Comparison of ENCODE assay signal across 23 cellular contexts in genomic region chr3:105877625-105877913, GRCh38. TPM values are rescaled to one million over a fixed set of nuclear protein-coding genes. Genes with fewer than 3 reads are reported as not detected.
DNase-seq lines count a peak whose midpoint lies in the region; ATAC-seq and TF ChIP-seq lines count a peak whose summit lies in the region.
"Had no signal": no experiment of that assay in that cellular context is flagged by ENCODE, and none has a peak within 500 bp of the region (broad histone marks: within the 10 kb centered on the region; RNA-seq: fewer than 3 reads in every experiment).

No MANE protein-coding gene starts in this region.

- ATAC-seq in stimulated activated naive CD8-positive, alpha-beta T cell treated with anti-CD3 and anti-CD28 coated beads, Interleukin-15, amount 100 ng/mL, for 72 hours, result no peak
- no peak for ATAC-seq in HG02973 (IDR thresholded peaks at IDR 0.05; ENCODE audit: unreplicated experiment)
- ATAC-seq: HepG2 had no signal

- no peaks in the 10 kb centered on the region for H3K9me3 Mint-ChIP-seq in stimulated activated naive CD8-positive, alpha-beta T cell treated with anti-CD3 and anti-CD28 coated beads, Interleukin-15, Interleukin-2, amounts not matched to agents 100 ng/mL and 50 ng/mL, for 24 hours
- no peaks in the 10 kb centered on the region for H3K9me3 Mint-ChIP-seq in stimulated activated naive CD8-positive, alpha-beta T cell treated with anti-CD3 and anti-CD28 coated beads, Interleukin-15, amount 100 ng/mL, for 72 hours
- no peaks in the 10 kb centered on the region for H3K9me3 Mint-ChIP-seq in activated T-helper 1 cell treated with anti-CD3 and anti-CD28 coated beads, Interleukin-12 subunit alpha, Interleukin-12 subunit beta, Interleukin-2, Interleukin-4 antibody, amounts not matched to agents 30 ng/mL and 10 ng/mL and 1 ng/mL, durations not matched to agents 14 hours and 24 hours and 36 hours
- no peaks in the 10 kb centered on the region for H3K9me3 Mint-ChIP-seq in immature natural killer cell
- H3K9me3 Mint-ChIP-seq: dendritic cell treated with granulocyte-macrophage colony-stimulating factor and Interleukin-4, amounts not matched to agents 40 ng/mL and 50 ng/mL, for 4 days had no signal

- TF ChIP-seq POLR2A in uterus (IDR thresholded peaks at IDR 0.05) (no peak), ovary (IDR thresholded peaks at IDR 0.05) (no peak)

- intact Hi-C loops in activated T-helper 1 cell treated with anti-CD3 and anti-CD28 coated beads, Interleukin-12 subunit alpha, Interleukin-12 subunit beta, Interleukin-2, Interleukin-4 antibody, amounts not matched to agents 30 ng/mL and 10 ng/mL and 1 ng/mL, durations not matched to agents 14 hours and 24 hours and 36 hours (cut with micrococcal nuclease), result loop anchor here (1.0 kb wide), 4 partner anchors 8 to 551 kb away; partner anchors contain the start of gene CBLB
- intact Hi-C loops in uterus (cut with DNase I; ENCODE audit: low total_unique reads), result no loop called here
- intact Hi-C loops in ovary (cut with DNase I), result no loop called here

- no peaks in the 10 kb centered on the region for H3K4me1 ChIP-seq in uterus
- H3K4me1 ChIP-seq in ovary (ENCODE audit: insufficient read depth), result no peaks in the 10 kb centered on the region
- H3K4me1 ChIP-seq: right lobe of liver had no signal

- no peaks in the 10 kb centered on the region for H3K36me3 ChIP-seq in uterus
- no peaks in the 10 kb centered on the region for H3K36me3 ChIP-seq in ovary
- H3K36me3 ChIP-seq: right lobe of liver had no signal

- peak overlapping the region; percentile 5 to 22 for H3K27ac ChIP-seq in uterus
- no peak overlapping the region for H3K27ac ChIP-seq in ovary
- H3K27ac ChIP-seq: right lobe of liver had no signal

- no peaks in the 10 kb centered on the region for H3K36me3 Mint-ChIP-seq in stimulated activated naive CD8-positive, alpha-beta T cell treated with anti-CD3 and anti-CD28 coated beads, Interleukin-15, Interleukin-2, amounts not matched to agents 100 ng/mL and 50 ng/mL, for 24 hours (ENCODE audit: low read depth)
- H3K36me3 Mint-ChIP-seq in activated T-helper 1 cell treated with anti-CD3 and anti-CD28 coated beads, Interleukin-12 subunit alpha, Interleukin-12 subunit beta, Interleukin-2, Interleukin-4 antibody, amounts not matched to agents 30 ng/mL and 10 ng/mL and 1 ng/mL, durations not matched to agents 14 hours and 24 hours and 36 hours (ENCODE audit: low read depth), result peaks cover 6% of the 10 kb centered on the region
- H3K36me3 Mint-ChIP-seq in immature natural killer cell, result peaks cover 0 to 10% (median 0%) of the 10 kb centered on the region in 3 donors
- H3K36me3 Mint-ChIP-seq: CD14-positive monocyte had no signal

- no peak for TF ChIP-seq EP300 in ovary (IDR thresholded peaks at IDR 0.05)

- H3K4me3 ChIP-seq in uterus, result no peak overlapping the region
- no peak overlapping the region for H3K4me3 ChIP-seq in ovary
- H3K4me3 ChIP-seq: right lobe of liver had no signal

- no peaks in the 10 kb centered on the region for H3K27me3 Mint-ChIP-seq in stimulated activated naive CD8-positive, alpha-beta T cell treated with anti-CD3 and anti-CD28 coated beads, Interleukin-15, Interleukin-2, amounts not matched to agents 100 ng/mL and 50 ng/mL, for 24 hours
- no peaks in the 10 kb centered on the region for H3K27me3 Mint-ChIP-seq in stimulated activated naive CD8-positive, alpha-beta T cell treated with anti-CD3 and anti-CD28 coated beads, Interleukin-15, amount 100 ng/mL, for 72 hours
- H3K27me3 Mint-ChIP-seq in activated T-helper 1 cell treated with anti-CD3 and anti-CD28 coated beads, Interleukin-12 subunit alpha, Interleukin-12 subunit beta, Interleukin-2, Interleukin-4 antibody, amounts not matched to agents 30 ng/mL and 10 ng/mL and 1 ng/mL, durations not matched to agents 14 hours and 24 hours and 36 hours (ENCODE audit: insufficient read depth), result no peaks in the 10 kb centered on the region
- H3K27me3 Mint-ChIP-seq in immature natural killer cell (ENCODE audit: low read depth in 3 of 3), result peaks cover 0 to 1% (median 0%) of the 10 kb centered on the region in 3 donors
- H3K27me3 Mint-ChIP-seq: dendritic cell treated with granulocyte-macrophage colony-stimulating factor and Interleukin-4, amounts not matched to agents 40 ng/mL and 50 ng/mL, for 4 days had no signal

- peaks cover 44% of the 10 kb centered on the region for H3K4me1 Mint-ChIP-seq in stimulated activated naive CD8-positive, alpha-beta T cell treated with anti-CD3 and anti-CD28 coated beads, Interleukin-15, Interleukin-2, amounts not matched to agents 100 ng/mL and 50 ng/mL, for 24 hours (ENCODE audit: low read depth)
- peaks cover 53% of the 10 kb centered on the region for H3K4me1 Mint-ChIP-seq in stimulated activated naive CD8-positive, alpha-beta T cell treated with anti-CD3 and anti-CD28 coated beads, Interleukin-15, amount 100 ng/mL, for 72 hours
- H3K4me1 Mint-ChIP-seq in activated T-helper 1 cell treated with anti-CD3 and anti-CD28 coated beads, Interleukin-12 subunit alpha, Interleukin-12 subunit beta, Interleukin-2, Interleukin-4 antibody, amounts not matched to agents 30 ng/mL and 10 ng/mL and 1 ng/mL, durations not matched to agents 14 hours and 24 hours and 36 hours (ENCODE audit: low read depth), result peaks cover 35% of the 10 kb centered on the region
- H3K4me1 Mint-ChIP-seq in immature natural killer cell, result peaks cover 27 to 32% of the 10 kb centered on the region in 2 donors

- peak overlapping the region; percentile 77 for H3K27ac Mint-ChIP-seq in stimulated activated naive CD8-positive, alpha-beta T cell treated with anti-CD3 and anti-CD28 coated beads, Interleukin-15, Interleukin-2, amounts not matched to agents 100 ng/mL and 50 ng/mL, for 24 hours
- peak overlapping the region in 1 of 2 donors; percentile 97 for H3K27ac Mint-ChIP-seq in stimulated activated naive CD8-positive, alpha-beta T cell treated with anti-CD3 and anti-CD28 coated beads, Interleukin-15, amount 100 ng/mL, for 72 hours
- H3K27ac Mint-ChIP-seq in activated T-helper 1 cell treated with anti-CD3 and anti-CD28 coated beads, Interleukin-12 subunit alpha, Interleukin-12 subunit beta, Interleukin-2, Interleukin-4 antibody, amounts not matched to agents 30 ng/mL and 10 ng/mL and 1 ng/mL, durations not matched to agents 14 hours and 24 hours and 36 hours, result peak overlapping the region; percentile 80
- peak overlapping the region; percentile 76 to 93 (median 88) for H3K27ac Mint-ChIP-seq in immature natural killer cell
- H3K27ac Mint-ChIP-seq: dendritic cell treated with granulocyte-macrophage colony-stimulating factor and Interleukin-4, amounts not matched to agents 40 ng/mL and 50 ng/mL, for 4 days had no signal

- no peak for DNase-seq in stimulated activated naive CD8-positive, alpha-beta T cell treated with anti-CD3 and anti-CD28 coated beads, Interleukin-15, amount 100 ng/mL, for 72 hours
- DNase-seq in activated T-helper 1 cell treated with anti-CD3 and anti-CD28 coated beads, Interleukin-12 subunit alpha, Interleukin-12 subunit beta, Interleukin-2, Interleukin-4 antibody, amounts not matched to agents 30 ng/mL and 10 ng/mL and 1 ng/mL, durations not matched to agents 14 hours and 24 hours and 36 hours (ENCODE audit: low spot score), result no peak
- no peak for DNase-seq in immature natural killer cell
- no peak for DNase-seq in uterus
- DNase-seq in ovary, result no peak
- DNase-seq in DMS79 treated with DMSO at 0.1 percent for 48 hours (lab: John Stamatoyannopoulos, UW), result no peak
- DNase-seq: activated CD8-positive, alpha-beta memory T cell treated with anti-CD3 and anti-CD28 coated beads, Interleukin-2, amount 50 U/mL, for 4 hours; activated gamma-delta T cell treated with Interleukin-2 at 50 U/mL for 16 hours; DMS79; left colon; mesendoderm; NCI-H1105 treated with DMSO at 0.1 percent for 48 hours; NCI-H2081; NCI-H345; NCI-H774; PC-3; right lobe of liver; Right ventricle myocardium superior had no signal

- WGBS in ovary, 3 donors, result 75 to 85% (median 80%) methylated on average over 1 of the region's 1 CpG

- no peak overlapping the region for H3K4me3 Mint-ChIP-seq in stimulated activated naive CD8-positive, alpha-beta T cell treated with anti-CD3 and anti-CD28 coated beads, Interleukin-15, Interleukin-2, amounts not matched to agents 100 ng/mL and 50 ng/mL, for 24 hours
- peak overlapping the region in 1 of 2 donors; percentile 82 for H3K4me3 Mint-ChIP-seq in stimulated activated naive CD8-positive, alpha-beta T cell treated with anti-CD3 and anti-CD28 coated beads, Interleukin-15, amount 100 ng/mL, for 72 hours
- no peak overlapping the region for H3K4me3 Mint-ChIP-seq in activated T-helper 1 cell treated with anti-CD3 and anti-CD28 coated beads, Interleukin-12 subunit alpha, Interleukin-12 subunit beta, Interleukin-2, Interleukin-4 antibody, amounts not matched to agents 30 ng/mL and 10 ng/mL and 1 ng/mL, durations not matched to agents 14 hours and 24 hours and 36 hours
- peak overlapping the region in 1 of 5 donors; percentile 75 for H3K4me3 Mint-ChIP-seq in immature natural killer cell
- H3K4me3 Mint-ChIP-seq: CD14-positive monocyte; dendritic cell treated with granulocyte-macrophage colony-stimulating factor and Interleukin-4, amounts not matched to agents 40 ng/mL and 50 ng/mL, for 4 days had no signal

- TF ChIP-seq CTCF in uterus (IDR thresholded peaks at IDR 0.05) (no peak), ovary (IDR thresholded peaks at IDR 0.05) (no peak)

- no peaks in the 10 kb centered on the region for H3K27me3 ChIP-seq in uterus
- no peaks in the 10 kb centered on the region for H3K27me3 ChIP-seq in ovary
- H3K27me3 ChIP-seq: right lobe of liver had no signal

- no peaks in the 10 kb centered on the region for H3K9me3 ChIP-seq in uterus
- no peaks in the 10 kb centered on the region for H3K9me3 ChIP-seq in ovary
- H3K9me3 ChIP-seq: right lobe of liver had no signal

RNA-seq across cellular contexts. Expression of gene CBLB, which starts 8.8 kb away (rescaled TPM):
- 213 and 235 TPM in 2 replicates for total RNA-seq in activated T-helper 1 cell treated with anti-CD3 and anti-CD28 coated beads, Interleukin-12 subunit alpha, Interleukin-12 subunit beta, Interleukin-2, Interleukin-4 antibody, amounts not matched to agents 30 ng/mL and 10 ng/mL and 1 ng/mL, durations not matched to agents 14 hours and 24 hours and 36 hours
- 10 to 100 TPM; 27.7 to 62.4 (median 31.5) TPM for polyA plus RNA-seq in immature natural killer cell
- total RNA-seq in uterus, result 10 to 100 TPM; 26.1 to 86.2 (median 44.5) TPM
- total RNA-seq in ovary, result 100 to 1,000 TPM in 1 of 7 donors, 10 to 100 TPM in 6; 30.6 to 133 (median 40.5) TPM
- 10 to 100 TPM; 14.8 to 51.8 TPM for polyA plus RNA-seq in ovary

Comparison
In these comparisons a context has a peak if more than half of its experiments do, and no peak if none do; other contexts are left out.
1. H3K27ac ChIP-seq: peak in uterus (2 of 2); none in ovary (0 of 2).